8 cellular contexts compared by ENCODE assay signal in genomic region chr15:71800835-71801745, GRCh38. TPM values are rescaled to one million over a fixed set of nuclear protein-coding genes. Genes with fewer than 3 reads are reported as not detected.
DNase-seq lines count a peak whose midpoint lies in the region; ATAC-seq and TF ChIP-seq lines count a peak whose summit lies in the region.

No MANE protein-coding gene starts in this region.

- H2AFZ ChIP-seq in SU-DHL-6 (ENCODE audit: low read depth, low read length, severe bottlenecking) (no peak overlapping the region), fibroblast of lung (ENCODE audit: low read length) (no peak overlapping the region), neuronal stem cell (ENCODE audit: low read length) (no peak overlapping the region)

- H3K18ac ChIP-seq in neuronal stem cell (ENCODE audit: low read length) = no peak overlapping the region

- no peak overlapping the region for H4K91ac ChIP-seq in neuronal stem cell (ENCODE audit: low read depth, low read length, poor library complexity)

- no CpG with 5 or more reads among the region's 17 CpGs for WGBS in neuronal stem cell (ENCODE audit: extremely low coverage in 2 of 2, insufficient read length in 2 of 2, insufficient replicate concordance in 1 of 2), 2 donors

- H3K79me1 ChIP-seq in neuronal stem cell (ENCODE audit: low read depth, low read length) = no peaks in the 10 kb centered on the region

- no peak overlapping the region for H2BK15ac ChIP-seq in neuronal stem cell (ENCODE audit: low read length)

- H3K23ac ChIP-seq in neuronal stem cell (ENCODE audit: low read depth, low read length, poor library complexity) = no peak overlapping the region

- peak; percentile 41 for DNase-seq in activated CD4-positive, alpha-beta T cell treated with anti-CD3 and anti-CD28 coated beads for 48 hours
- DNase-seq in activated CD4-positive, alpha-beta T cell treated with anti-CD3 and anti-CD28 coated beads, Interleukin-2, amount 50 U/mL, for 1 hour = no peak
- DNase-seq in LNCaP clone FGC (ENCODE audit: low read depth) (peak; percentile 66), fibroblast of lung (ENCODE audit: low read depth in 2 of 2) (peak; percentile 72 to 93), neuronal stem cell (ENCODE audit: low spot score) (peak; percentile 75)

- H4K20me1 ChIP-seq in SU-DHL-6 (ENCODE audit: low read depth, low read length) (no peaks in the 10 kb centered on the region), fibroblast of lung (ENCODE audit: control insufficient read depth, extremely low read depth, insufficient read depth, low read length) (no peaks in the 10 kb centered on the region)

- H3K36me3 ChIP-seq in SU-DHL-6 (ENCODE audit: low read length) (no peaks in the 10 kb centered on the region), fibroblast of lung (ENCODE audit: control insufficient read depth, insufficient read depth, low read length) (no peaks in the 10 kb centered on the region), neuronal stem cell (replicated peaks in 1 of 2; ENCODE audit: control insufficient read depth in 2 of 2, insufficient read depth in 2 of 2, low read length in 2 of 2) (no peaks in the 10 kb centered on the region)

- no peak overlapping the region for H4K8ac ChIP-seq in neuronal stem cell (ENCODE audit: low read depth, low read length)

- H2BK12ac ChIP-seq in neuronal stem cell (ENCODE audit: low read length) = no peak overlapping the region

- ATAC-seq in HG03460 (IDR thresholded peaks at IDR 0.05; ENCODE audit: unreplicated experiment) (no peak), HG02885 (IDR thresholded peaks at IDR 0.05; ENCODE audit: poor library complexity, unreplicated experiment) (no peak)

- no peak overlapping the region for H2BK5ac ChIP-seq in neuronal stem cell (ENCODE audit: low read length)

- H3K79me2 ChIP-seq in SU-DHL-6 (ENCODE audit: insufficient read depth, low read length) (no peaks in the 10 kb centered on the region), fibroblast of lung (ENCODE audit: control insufficient read depth, insufficient read depth, low read length) (no peaks in the 10 kb centered on the region)

- H3K27me3 ChIP-seq in SU-DHL-6 (ENCODE audit: low read length) (no peaks in the 10 kb centered on the region), fibroblast of lung (ENCODE audit: control insufficient read depth, insufficient read depth, low read length) (no peaks in the 10 kb centered on the region), neuronal stem cell (ENCODE audit: control insufficient read depth in 3 of 3, insufficient read depth in 3 of 3, low read depth in 1 of 3, low read length in 3 of 3) (no peaks in the 10 kb centered on the region)

- H3K4me2 ChIP-seq in SU-DHL-6 (ENCODE audit: low read depth, low read length, poor library complexity, severe bottlenecking) (no peak overlapping the region), fibroblast of lung (ENCODE audit: extremely low read depth, insufficient read depth, low read length) (peak overlapping the region; percentile 20), neuronal stem cell (ENCODE audit: insufficient read depth, low read length, poor library complexity, severe bottlenecking) (no peak overlapping the region)

- no peak overlapping the region for H2BK120ac ChIP-seq in neuronal stem cell (ENCODE audit: low read depth, low read length)

- H3K9me2 ChIP-seq in SU-DHL-6 (replicated peaks; ENCODE audit: insufficient read depth, low read length) = no peaks in the 10 kb centered on the region

- H3K27ac ChIP-seq in SU-DHL-6 (ENCODE audit: low read depth, low read length) (no peak overlapping the region), fibroblast of lung (ENCODE audit: insufficient read depth, low read length) (peak overlapping the region; percentile 58), neuronal stem cell (replicated peaks; ENCODE audit: low read length) (no peak overlapping the region)

- no peak overlapping the region for H2AK5ac ChIP-seq in neuronal stem cell (ENCODE audit: low read depth, low read length)

- no peak overlapping the region for H3K4ac ChIP-seq in neuronal stem cell (ENCODE audit: low read length)

- H3K9ac ChIP-seq in SU-DHL-6 (ENCODE audit: low read length) = no peak overlapping the region
- H3K9ac ChIP-seq in fibroblast of lung (ENCODE audit: insufficient read depth, low read length) = no peak overlapping the region
- no peak overlapping the region for H3K9ac ChIP-seq in neuronal stem cell (ENCODE audit: low read depth, low read length, poor library complexity)

- H3K4me3 ChIP-seq in LNCaP clone FGC (ENCODE audit: low read depth, low read length) = no peak overlapping the region
- no peak overlapping the region for H3K4me3 ChIP-seq in SU-DHL-6 (ENCODE audit: insufficient read depth, low read length, poor library complexity, severe bottlenecking)
- peak overlapping the region in 1 of 4 experiments; percentile 3 for H3K4me3 ChIP-seq in fibroblast of lung (replicated peaks in 1 of 4; ENCODE audit: control extremely low read depth in 1 of 4, insufficient read depth in 1 of 4, low read depth in 3 of 4, low read length in 4 of 4)
- no peak overlapping the region for H3K4me3 ChIP-seq in neuronal stem cell (ENCODE audit: low read length in 2 of 2)

- TF ChIP-seq CTCF in LNCaP clone FGC (IDR thresholded peaks at IDR 0.05; ENCODE audit: control insufficient read depth, extremely low read depth, insufficient read depth) = peak; percentile 73
- TF ChIP-seq CTCF in SU-DHL-6 (IDR thresholded peaks at IDR 0.05; ENCODE audit: insufficient read depth, low read length, poor library complexity, severe bottlenecking) = peak; percentile 41
- peak; percentile 86 to 91 for TF ChIP-seq CTCF in fibroblast of lung (conservative IDR thresholded peaks at IDR 0.05 in 1 of 2, IDR thresholded peaks at IDR 0.05 in 1 of 2; ENCODE audit: low read depth in 1 of 2, low read length in 2 of 2)

- H3K14ac ChIP-seq in neuronal stem cell (ENCODE audit: low read length) = no peak overlapping the region

- H3K9me3 ChIP-seq in SU-DHL-6 (ENCODE audit: insufficient read depth, low read length) (no peaks in the 10 kb centered on the region), fibroblast of lung (ENCODE audit: control insufficient read depth, insufficient read depth, low read depth, low read length) (no peaks in the 10 kb centered on the region), neuronal stem cell (replicated peaks in 1 of 2; ENCODE audit: control insufficient read depth in 2 of 2, insufficient read depth in 1 of 2, low read depth in 1 of 2, low read length in 2 of 2) (no peaks in the 10 kb centered on the region)

- no peaks in the 10 kb centered on the region for H3F3A ChIP-seq in SU-DHL-6 (ENCODE audit: insufficient read depth)

- H3K4me1 ChIP-seq in fibroblast of lung (ENCODE audit: control insufficient read depth, extremely low read depth, insufficient read depth, low read length) (peaks cover 4% of the 10 kb centered on the region), neuronal stem cell (ENCODE audit: control insufficient read depth in 2 of 2, insufficient read depth in 1 of 2, low read depth in 1 of 2, low read length in 2 of 2) (peaks cover 0 to 3% of the 10 kb centered on the region in 2 donors)

RNA-seq across cellular contexts. Expression of gene NR2E3, which starts 9.3 kb away (rescaled TPM):
- total RNA-seq in fibroblast of lung = 0.77 and 1.3 TPM in 2 replicates
- polyA plus RNA-seq in fibroblast of lung = 0.05 and 0.08 TPM in 2 replicates
- 0.08 and 0.12 TPM in 2 replicates for polyA plus RNA-seq in fibroblast of lung (2012)
- polyA minus RNA-seq in fibroblast of lung (ENCODE audit: low replicate concordance) = 0.37 TPM in 1 of 2 replicates, not detected in the other
- 0.03 TPM for polyA plus RNA-seq in neuronal stem cell (2013, experiment 1 of 2)
- 0.11 TPM for polyA plus RNA-seq in neuronal stem cell (2013, experiment 2 of 2)
